In the genomic region with DNA sequence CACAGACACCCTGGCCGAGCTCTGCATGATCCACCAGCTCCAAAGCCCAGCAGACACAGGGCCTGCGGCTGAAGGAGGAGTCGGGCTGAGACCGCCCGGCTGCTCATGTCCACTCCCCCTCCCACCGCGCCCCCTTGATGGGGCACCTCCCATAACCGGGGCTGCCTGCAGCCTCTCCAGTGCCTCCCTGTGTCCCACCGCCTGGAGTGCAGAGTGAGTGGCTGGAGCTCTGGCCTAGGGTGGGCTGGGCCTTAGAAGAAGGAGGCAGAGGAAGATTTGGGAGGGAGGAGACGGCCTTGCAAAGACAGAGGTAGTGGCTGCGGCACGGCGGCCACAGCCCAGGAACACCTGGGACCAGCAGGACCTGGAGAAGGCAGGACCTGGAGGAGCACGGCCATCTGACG, we compare ENCODE assay signal across 19 cellular contexts. TPM values are rescaled to one million over a fixed set of nuclear protein-coding genes. Genes with fewer than 3 reads are reported as not detected.
A peak's percentile ranks its signal among the peaks of the same experiment; 100 is the strongest.
DNase-seq lines count a peak whose midpoint lies in the region; ATAC-seq and TF ChIP-seq lines count a peak whose summit lies in the region.
"Had no signal": no experiment of that assay in that cellular context is flagged by ENCODE, and none has a peak within 500 bp of the region (broad histone marks: within the 10 kb centered on the region; RNA-seq: fewer than 3 reads in every experiment).

No MANE protein-coding gene starts in this region.

- no peaks in the 10 kb centered on the region for H3K9me3 ChIP-seq in right cardiac atrium (ENCODE audit: control insufficient read depth, low read length)
- H3K9me3 ChIP-seq in heart right ventricle, result no peaks in the 10 kb centered on the region
- H3K9me3 ChIP-seq in hepatocyte (ENCODE audit: low read depth), result no peaks in the 10 kb centered on the region
- H3K9me3 ChIP-seq: A549, upper lobe of right lung had no signal

- H3K4me3 ChIP-seq in right cardiac atrium (ENCODE audit: low read length) (no peak overlapping the region), heart right ventricle (no peak overlapping the region), hepatocyte (no peak overlapping the region)
- H3K4me3 ChIP-seq: A549, upper lobe of right lung had no signal

- 54% methylated on average over 15 of the region's 15 CpGs for WGBS in right cardiac atrium
- WGBS in heart right ventricle, 2 donors, result 63 to 70% methylated on average over 15 of the region's 15 CpGs
- WGBS in hepatocyte (ENCODE audit: low lambda C conversion rate, missing lambda C conversion rate), result 60% methylated on average over 15 of the region's 15 CpGs

- no peaks in the 10 kb centered on the region for H3K9me2 ChIP-seq in hepatocyte (replicated peaks; ENCODE audit: insufficient read depth)

- H3K27me3 ChIP-seq in right cardiac atrium (ENCODE audit: control insufficient read depth, insufficient read depth) (no peaks in the 10 kb centered on the region), heart right ventricle (peaks cover 0 to 69% (median 46%) of the 10 kb centered on the region in 7 donors), hepatocyte (no peaks in the 10 kb centered on the region)

- H3K4me1 ChIP-seq in right cardiac atrium (ENCODE audit: control insufficient read depth, insufficient read depth, low read length) (no peaks in the 10 kb centered on the region), heart right ventricle (peaks cover 10 to 60% (median 17%) of the 10 kb centered on the region in 9 donors), hepatocyte (ENCODE audit: insufficient read depth) (no peaks in the 10 kb centered on the region)
- H3K4me1 ChIP-seq: A549 had no signal

- intact Hi-C loops in right cardiac atrium (cut with DNase I), result no loop called here
- intact Hi-C loops in heart right ventricle (cut with DNase I), result no loop called here
- intact Hi-C loops in sciatic nerve (cut with DNase I), result no loop called here

- no peak overlapping the region for H2AFZ ChIP-seq in hepatocyte

- ATAC-seq in right cardiac atrium (no peak), heart right ventricle (no peak), sciatic nerve (no peak)
- ATAC-seq: upper lobe of right lung had no signal

- H3K4me2 ChIP-seq in hepatocyte, result no peak overlapping the region
- H3K4me2 ChIP-seq: A549 had no signal

- H3K36me3 ChIP-seq in heart right ventricle (no peaks in the 10 kb centered on the region), hepatocyte (replicated peaks; ENCODE audit: insufficient read depth, low read depth) (no peaks in the 10 kb centered on the region)
- H3K36me3 ChIP-seq: upper lobe of right lung had no signal

- no peak overlapping the region for H3K27ac ChIP-seq in right cardiac atrium (ENCODE audit: low read length)
- H3K27ac ChIP-seq in heart right ventricle, result no peak overlapping the region
- no peak overlapping the region for H3K27ac ChIP-seq in hepatocyte
- H3K27ac ChIP-seq: A549, upper lobe of right lung had no signal

- TF ChIP-seq CTCF in heart right ventricle (IDR thresholded peaks at IDR 0.05), result no peak
- no peak for TF ChIP-seq CTCF in hepatocyte (IDR thresholded peaks at IDR 0.05; ENCODE audit: poor library complexity)

- no peaks in the 10 kb centered on the region for H3K79me2 ChIP-seq in hepatocyte

- no peaks in the 10 kb centered on the region for H4K20me1 ChIP-seq in hepatocyte (ENCODE audit: insufficient read depth, poor library complexity, severe bottlenecking)

- DNase-seq in right cardiac atrium (peak in 2 of 3 donors; percentile 35 to 37), heart right ventricle (no peak), OCI-M1 (lab: John Stamatoyannopoulos, UW) (peak; percentile 86), hepatocyte (ENCODE audit: low spot score) (peak; percentile 27), HPDE6-E6E7 (ENCODE audit: extremely low spot score) (no peak), T-helper 1 cell (no peak), sciatic nerve (ENCODE audit: low spot score) (no peak), NCI-H69 (lab: John Stamatoyannopoulos, UW) (no peak)
- DNase-seq: activated CD8-positive, alpha-beta memory T cell treated with anti-CD3 and anti-CD28 coated beads for 24 hours; CD4-positive, CD25-positive, alpha-beta regulatory T cell; dermis blood vessel endothelial cell; DMS79 treated with DMSO at 0.1 percent for 48 hours; NCI-H1048; NCI-H2171; NCI-H82; RPMI8226; upper lobe of right lung had no signal

RNA-seq across cellular contexts. Expression of gene CBFA2T3, which starts 4.0 kb away (rescaled TPM):
- total RNA-seq in right cardiac atrium (1 to 10 TPM; 5.6 to 8.5 (median 6.9) TPM), heart right ventricle (10 to 100 TPM in 2 of 10 donors, 1 to 10 TPM in 8; 3.1 to 14.9 (median 6.1) TPM), hepatocyte (0.07 TPM in 1 of 2 replicates, not detected in the other), sciatic nerve (8.2 TPM)
- polyA plus RNA-seq in right cardiac atrium (7.3 TPM), heart right ventricle (10 to 100 TPM in 1 of 2 donors, 1 to 10 TPM in 1; 6.0 to 17.6 TPM), hepatocyte (1.1 and 1.5 TPM in 2 replicates)
- total RNA-seq: activated T-helper 1 cell treated with anti-CD3 and anti-CD28 coated beads, Interleukin-12 subunit alpha, Interleukin-12 subunit beta, Interleukin-2, Interleukin-4 antibody, amounts not matched to agents 30 ng/mL and 10 ng/mL and 1 ng/mL, durations not matched to agents 14 hours and 24 hours and 36 hours; dermis blood vessel endothelial cell had no signal

Comparison
In these comparisons a context has a peak if more than half of its experiments do, and no peak if none do; other contexts are left out.
1. DNase-seq: peak in right cardiac atrium (2 of 3), OCI-M1 (single experiment) and hepatocyte (single experiment); none in heart right ventricle (0 of 2), HPDE6-E6E7 (single experiment), T-helper 1 cell (0 of 5), sciatic nerve (single experiment) and NCI-H69 (single experiment).